ENCODE assay signal across 17 cellular contexts in genomic region chr10:97664282-97664850, GRCh38. TPM values are rescaled to one million over a fixed set of nuclear protein-coding genes. Genes with fewer than 3 reads are reported as not detected.
DNase-seq lines count a peak whose midpoint lies in the region; ATAC-seq, FAIRE-seq and TF ChIP-seq lines count a peak whose summit lies in the region.
"Had no signal": no experiment of that assay in that cellular context is flagged by ENCODE, and none has a peak within 500 bp of the region (broad histone marks: within the 10 kb centered on the region; RNA-seq: fewer than 3 reads in every experiment).

No MANE protein-coding gene starts in this region.

- H3K27me3 Mint-ChIP-seq in T-helper 17 cell: no peaks in the 10 kb centered on the region
- H3K27me3 Mint-ChIP-seq: activated T-helper 17 cell treated with anti-CD3 and anti-CD28 coated beads, Interleukin-2, amount 50 U/mL, for 72 hours; IgD-negative memory B cell had no signal

- H3K4me3 ChIP-seq in body of pancreas (no peak overlapping the region), pancreas (no peak overlapping the region)
- H3K4me3 ChIP-seq: upper lobe of left lung had no signal

- TF ChIP-seq POLR2A in body of pancreas (IDR thresholded peaks at IDR 0.05): no peak

- peaks cover 0 to 2% of the 10 kb centered on the region in 2 donors for H3K36me3 ChIP-seq in body of pancreas (replicated peaks in 1 of 2; ENCODE audit: insufficient read depth in 1 of 2, low read depth in 2 of 2)
- peaks cover 0 to 6% (median 0%) of the 10 kb centered on the region in 3 donors for H3K36me3 ChIP-seq in pancreas
- H3K36me3 ChIP-seq: neutrophil had no signal

- peak overlapping the region; percentile 72 for H3K27ac Mint-ChIP-seq in T-helper 17 cell
- H3K27ac Mint-ChIP-seq: activated T-helper 17 cell treated with anti-CD3 and anti-CD28 coated beads, Interleukin-2, amount 50 U/mL, for 72 hours; IgD-negative memory B cell had no signal

- H3K27ac ChIP-seq in body of pancreas (peak overlapping the region in 2 of 4 donors; percentile 49 to 56), pancreas (peak overlapping the region in 1 of 4 donors; percentile 11)
- H3K27ac ChIP-seq: neutrophil, upper lobe of left lung had no signal

- WGBS in body of pancreas, 2 donors: 30 to 55% methylated on average over 1 of the region's 1 CpG
- WGBS in pancreas, 2 donors: 33 to 38% methylated on average over 1 of the region's 1 CpG

- intact Hi-C loops in body of pancreas (cut with DNase I) (no loop called here), pancreas (cut with DNase I) (no loop called here)

- H3K27me3 ChIP-seq in body of pancreas (no peaks in the 10 kb centered on the region), pancreas (no peaks in the 10 kb centered on the region)
- H3K27me3 ChIP-seq: neutrophil, upper lobe of left lung had no signal

- peaks cover 11% of the 10 kb centered on the region for H3K4me1 ChIP-seq in body of pancreas
- peaks cover 0 to 9% (median 6%) of the 10 kb centered on the region in 3 donors for H3K4me1 ChIP-seq in pancreas
- H3K4me1 ChIP-seq: upper lobe of left lung had no signal

- H3K4me1 Mint-ChIP-seq in T-helper 17 cell: peaks cover 2% of the 10 kb centered on the region
- H3K4me1 Mint-ChIP-seq: activated T-helper 17 cell treated with anti-CD3 and anti-CD28 coated beads, Interleukin-2, amount 50 U/mL, for 72 hours; IgD-negative memory B cell had no signal

- ATAC-seq in T-helper 17 cell (no peak), body of pancreas (peak; percentile 56), pancreas (peak; percentile 69 to 90 (median 83)), GM18502 (IDR thresholded peaks at IDR 0.05; ENCODE audit: poor library complexity, unreplicated experiment) (no peak), GM18861 (IDR thresholded peaks at IDR 0.05; ENCODE audit: unreplicated experiment) (no peak)
- ATAC-seq: activated T-helper 17 cell treated with anti-CD3 and anti-CD28 coated beads, Interleukin-2, amount 50 U/mL, for 72 hours had no signal

- DNase-seq in T-helper 17 cell (no peak), body of pancreas (peak in 2 of 4 donors; percentile 47 to 56), pancreas (no peak)
- DNase-seq: DMS79 treated with DMSO at 0.1 percent for 48 hours; head of caudate nucleus; NCI-H1436 treated with DMSO at 0.1 percent for 48 hours; NCI-H2171; NCI-H526; retina; stimulated activated CD8-positive, alpha-beta memory T cell treated with anti-CD3 and anti-CD28 coated beads, Interleukin-4, amount 100 ng/mL, for 48 hours; T-helper 9 cell; upper lobe of left lung had no signal

- TF ChIP-seq CTCF in body of pancreas (IDR thresholded peaks at IDR 0.05) (no peak), pancreas (IDR thresholded peaks at IDR 0.05) (no peak)

- no peaks in the 10 kb centered on the region for H3K9me3 ChIP-seq in T-helper 17 cell (ENCODE audit: control insufficient read depth, low read length, poor library complexity, severe bottlenecking)
- no peaks in the 10 kb centered on the region for H3K9me3 ChIP-seq in body of pancreas
- H3K9me3 ChIP-seq in pancreas: no peaks in the 10 kb centered on the region
- H3K9me3 ChIP-seq: neutrophil, upper lobe of left lung had no signal

- FAIRE-seq in pancreas (lab: Jason Lieb, UNC): no peak

- peaks cover 9% of the 10 kb centered on the region for H3K36me3 Mint-ChIP-seq in T-helper 17 cell (ENCODE audit: low read depth)

- no peak overlapping the region for H3K4me3 Mint-ChIP-seq in T-helper 17 cell
- H3K4me3 Mint-ChIP-seq: activated T-helper 17 cell treated with anti-CD3 and anti-CD28 coated beads, Interleukin-2, amount 50 U/mL, for 72 hours; IgD-negative memory B cell had no signal

RNA-seq across cellular contexts. Expression of gene AVPI1, which starts 22.7 kb away (rescaled TPM):
- total RNA-seq in T-helper 17 cell: 1 to 10 TPM; 5.6 to 8.6 TPM
- 10 to 100 TPM in 1 of 2 donors, 1 to 10 TPM in 1; 5.7 to 14.8 TPM for total RNA-seq in body of pancreas
- 1 to 10 TPM; 3.7 to 6.2 (median 4.6) TPM for total RNA-seq in pancreas
- 1 to 10 TPM; 4.1 to 9.1 TPM for polyA plus RNA-seq in pancreas

RNA-seq across cellular contexts. Expression of gene PI4K2A, which starts 23.9 kb away (rescaled TPM):
- total RNA-seq in T-helper 17 cell (10 to 100 TPM; 23.3 to 26.2 TPM), body of pancreas (1 to 10 TPM; 3.6 to 5.7 TPM), pancreas (1 to 10 TPM; 2.2 to 8.9 (median 3.4) TPM)
- 1 to 10 TPM; 3.4 to 5.4 TPM for polyA plus RNA-seq in pancreas

RNA-seq across cellular contexts. Expression of gene MORN4, which starts 31.1 kb away (rescaled TPM):
- 1 to 10 TPM in 1 of 2 donors, under 1 TPM in 1; 0.35 to 1.2 TPM for total RNA-seq in T-helper 17 cell
- 1 to 10 TPM; 4.9 to 8.3 TPM for total RNA-seq in body of pancreas
- 1 to 10 TPM; 3.3 to 6.4 (median 4.5) TPM for total RNA-seq in pancreas
- polyA plus RNA-seq in pancreas: 1 to 10 TPM; 4.8 to 8.9 TPM

RNA-seq across cellular contexts. Expression of gene MARVELD1, which starts 49.2 kb away (rescaled TPM):
- total RNA-seq in T-helper 17 cell (1 to 10 TPM; 1.2 to 2.7 TPM), body of pancreas (1 to 10 TPM; 4.3 to 6.5 TPM), pancreas (10 to 100 TPM in 1 of 6 donors, 1 to 10 TPM in 5; 1.8 to 11.8 (median 3.6) TPM)
- polyA plus RNA-seq in pancreas: 1 to 10 TPM; 3.8 to 7.1 TPM

Comparison
In these comparisons a context has a peak if more than half of its experiments do, and no peak if none do; other contexts are left out.
1. ATAC-seq: peak in body of pancreas (single experiment) and pancreas (4 of 4); none in T-helper 17 cell (single experiment), GM18502 (single experiment) and GM18861 (single experiment).